Comparison of ENCODE assay signal across 10 cellular contexts in the genomic region with DNA sequence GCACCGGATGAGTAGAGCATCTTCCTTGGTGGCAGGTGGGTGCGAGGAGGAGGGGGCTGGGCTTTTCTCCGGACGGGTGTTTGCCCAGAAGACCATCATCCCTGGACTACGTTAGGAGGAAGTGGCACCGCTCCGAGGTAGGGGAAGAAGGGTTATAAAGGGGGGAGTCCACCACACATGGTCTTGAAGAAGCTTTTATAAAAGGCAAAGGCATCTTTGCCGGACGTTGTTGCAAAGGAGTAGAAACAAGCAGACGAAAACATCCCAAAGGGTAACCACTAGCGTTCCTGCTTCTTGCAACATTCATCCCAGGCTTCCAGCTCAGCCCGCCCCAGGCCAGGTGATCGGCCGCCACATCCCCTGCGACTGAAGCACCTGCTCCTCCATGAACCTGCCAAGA. TPM values are rescaled to one million over a fixed set of nuclear protein-coding genes. Genes with fewer than 3 reads are reported as not detected.
"Had no signal": no experiment of that assay in that cellular context is flagged by ENCODE, and none has a peak within 500 bp of the region (broad histone marks: within the 10 kb centered on the region; RNA-seq: fewer than 3 reads in every experiment).

A gene (plus strand): TSS at position 301 of the 400 bp plus-strand sequence. CDS start 85 bp downstream, at position 386.

RNA-seq across cellular contexts. Expression of the gene that starts here (rescaled TPM):
- total RNA-seq: stomach, subcutaneous adipose tissue, temporal lobe, testis, tibial nerve, transverse colon, upper lobe of right lung, ureter, urinary bladder, uterus had no signal
- polyA plus RNA-seq: stomach, urinary bladder had no signal
